Comparison of ENCODE assay signal across 10 cellular contexts in genomic region chr2:47534179-47534919, GRCh38. TPM values are rescaled to one million over a fixed set of nuclear protein-coding genes. Genes with fewer than 3 reads are reported as not detected.
A peak's percentile ranks its signal among the peaks of the same experiment; 100 is the strongest.
DNase-seq lines count a peak whose midpoint lies in the region; ATAC-seq and TF ChIP-seq lines count a peak whose summit lies in the region.
"Had no signal": no experiment of that assay in that cellular context is flagged by ENCODE, and none has a peak within 500 bp of the region (broad histone marks: within the 10 kb centered on the region; RNA-seq: fewer than 3 reads in every experiment).

No MANE protein-coding gene starts in this region.

- no peaks in the 10 kb centered on the region for H3K9me3 Mint-ChIP-seq in osteocyte (ENCODE audit: unreplicated experiment)

- no peaks in the 10 kb centered on the region for H3K36me3 Mint-ChIP-seq in osteocyte (ENCODE audit: unreplicated experiment)

- no peak for ATAC-seq in HG02852 (IDR thresholded peaks at IDR 0.05; ENCODE audit: unreplicated experiment)

- peak overlapping the region; percentile 54 for H3K27ac Mint-ChIP-seq in osteocyte (ENCODE audit: unreplicated experiment)
- H3K27ac Mint-ChIP-seq: CD4-positive, CD25-positive, alpha-beta regulatory T cell had no signal

- no peaks in the 10 kb centered on the region for H3K27me3 Mint-ChIP-seq in osteocyte (ENCODE audit: unreplicated experiment)
- H3K27me3 Mint-ChIP-seq: CD4-positive, CD25-positive, alpha-beta regulatory T cell had no signal

- DNase-seq in NCI-H146 (lab: John Stamatoyannopoulos, UW) = peak; percentile 28
- no peak for DNase-seq in NCI-H146 treated with DMSO at 0.1 percent for 48 hours (lab: John Stamatoyannopoulos, UW; ENCODE audit: unreplicated experiment)
- DNase-seq in NCI-H187 (lab: John Stamatoyannopoulos, UW) = peak; percentile 19 to 77
- DNase-seq in choroid plexus epithelial cell (ENCODE audit: low read depth) = peak; percentile 74
- no peak for DNase-seq in osteocyte (ENCODE audit: extremely low spot score, unreplicated experiment)
- no peak for DNase-seq in GF-D8 (lab: John Stamatoyannopoulos, UW)
- DNase-seq in 8988T = no peak
- DNase-seq: CD4-positive, CD25-positive, alpha-beta regulatory T cell had no signal

- no peak overlapping the region for H3K4me3 Mint-ChIP-seq in osteocyte (ENCODE audit: unreplicated experiment)
- H3K4me3 Mint-ChIP-seq: CD4-positive, CD25-positive, alpha-beta regulatory T cell had no signal

- TF ChIP-seq CTCF in choroid plexus epithelial cell (conservative IDR thresholded peaks at IDR 0.05; ENCODE audit: low read depth, low read length) = no peak
- TF ChIP-seq CTCF in osteocyte (IDR thresholded peaks at IDR 0.05) = no peak

- no peak overlapping the region for H3K4me3 ChIP-seq in choroid plexus epithelial cell (ENCODE audit: low read depth, low read length)
- H3K4me3 ChIP-seq: ascending aorta had no signal

- peaks cover 28% of the 10 kb centered on the region for H3K4me1 Mint-ChIP-seq in osteocyte (ENCODE audit: unreplicated experiment)
- H3K4me1 Mint-ChIP-seq: CD4-positive, CD25-positive, alpha-beta regulatory T cell had no signal

RNA-seq across cellular contexts. Expression of gene KCNK12, which starts 36.4 kb away (rescaled TPM):
- total RNA-seq in osteocyte = not detected in 2 replicates
- total RNA-seq: ascending aorta had no signal

Comparison
In these comparisons a context has a peak if more than half of its experiments do, and no peak if none do; other contexts are left out.
1. DNase-seq: peak in NCI-H146 (single experiment), NCI-H187 (2 of 2) and choroid plexus epithelial cell (single experiment); none in NCI-H146 treated with DMSO at 0.1 percent for 48 hours (single experiment), osteocyte (single experiment), GF-D8 (single experiment) and 8988T (single experiment).